In the genomic region with DNA sequence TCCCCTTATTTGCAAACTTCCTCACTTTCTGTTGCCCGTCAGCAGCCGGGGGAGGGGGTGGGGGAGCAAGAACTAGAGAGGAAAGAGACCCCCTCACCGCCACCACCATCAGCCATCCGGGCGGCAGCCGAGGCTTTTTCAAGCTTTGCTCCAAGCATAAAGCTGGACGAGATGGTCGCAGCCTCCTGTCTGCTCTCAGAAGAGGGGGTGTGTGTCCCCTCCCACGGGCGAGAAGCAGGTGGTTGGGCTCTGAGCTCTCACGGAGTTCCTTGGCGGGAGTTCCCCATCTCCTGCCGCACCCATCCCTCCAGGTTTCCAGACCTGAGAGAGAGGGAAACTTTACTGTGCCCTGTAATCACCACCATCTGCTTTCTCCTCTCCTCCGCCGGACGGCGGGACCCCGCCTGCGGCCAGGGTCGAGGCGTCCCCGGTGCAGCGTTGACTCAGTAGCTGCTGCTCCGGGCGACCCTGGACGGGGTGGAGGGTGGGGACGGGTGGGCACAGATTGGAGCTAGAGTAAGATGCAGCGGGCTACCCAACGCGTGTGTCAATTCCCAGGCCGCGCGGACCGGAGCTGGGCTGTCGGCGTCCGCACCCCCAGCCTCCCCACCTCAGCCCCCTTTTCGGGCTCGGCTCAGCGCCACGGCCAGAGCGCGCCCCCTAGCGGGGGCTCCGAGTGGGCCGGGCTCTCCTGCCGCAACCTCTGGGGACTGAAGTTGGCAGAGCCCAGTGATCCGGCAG, we compare ENCODE assay signal across 8 cellular contexts. TPM values are rescaled to one million over a fixed set of nuclear protein-coding genes. Genes with fewer than 3 reads are reported as not detected.
DNase-seq lines count a peak whose midpoint lies in the region; ATAC-seq and TF ChIP-seq lines count a peak whose summit lies in the region.

No MANE protein-coding gene starts in this region.

- H3K4me3 ChIP-seq in SK-N-SH (ENCODE audit: low read depth in 2 of 2, low read length in 1 of 2): peak overlapping the region; percentile 28 to 39; a peak in 3 of 4 replicates
- no peak overlapping the region for H3K4me3 ChIP-seq in fibroblast of mammary gland (ENCODE audit: control insufficient read depth, low read depth, low read length)
- H3K4me3 ChIP-seq in skeletal muscle tissue (ENCODE audit: low read length in 3 of 3): peak overlapping the region in 2 of 3 donors; percentile 14 to 29

- H3K27ac ChIP-seq in SK-N-SH (ENCODE audit: low read depth in 2 of 2, low read length in 1 of 2) (no peak overlapping the region), skeletal muscle tissue (ENCODE audit: low read depth, low read length) (no peak overlapping the region)

- H3K79me2 ChIP-seq in SK-N-SH (ENCODE audit: insufficient read depth): no peaks in the 10 kb centered on the region

- H4K20me1 ChIP-seq in SK-N-SH (ENCODE audit: insufficient read depth): no peaks in the 10 kb centered on the region

- ATAC-seq in HG02973 (IDR thresholded peaks at IDR 0.05; ENCODE audit: unreplicated experiment): peak; percentile 62
- no peak for ATAC-seq in GM18858 (IDR thresholded peaks at IDR 0.05; ENCODE audit: unreplicated experiment)

- peak; percentile 77 for DNase-seq in activated CD8-positive, alpha-beta memory T cell treated with anti-CD3 and anti-CD28 coated beads, Interleukin-2, amount 50 U/mL, for 48 hours
- no peak for DNase-seq in activated CD8-positive, alpha-beta memory T cell treated with anti-CD3 and anti-CD28 coated beads for 24 hours
- DNase-seq in SK-N-SH: peak; percentile 88
- DNase-seq in fibroblast of mammary gland (ENCODE audit: low read depth): no peak
- no peak for DNase-seq in DMS79 (lab: John Stamatoyannopoulos, UW)

- CTCF ChIA-PET in SK-N-SH (lab: Yijun Ruan, JAX): interaction anchor here (0.8 to 2.7 kb wide), 15 partner anchors 11 to 273 kb away, joined by 3 to 32 read pairs (median 5); no protein-coding TSS in a partner anchor

- H3K36me3 ChIP-seq in SK-N-SH (replicated peaks in 1 of 2; ENCODE audit: control insufficient read depth in 1 of 2, insufficient read depth in 2 of 2, low read length in 1 of 2) (no peaks in the 10 kb centered on the region), skeletal muscle tissue (ENCODE audit: control insufficient read depth in 3 of 3, insufficient read depth in 3 of 3, low read length in 3 of 3) (no peaks in the 10 kb centered on the region)

- TF ChIP-seq CTCF in SK-N-SH (IDR thresholded peaks at IDR 0.05): peak; percentile 69
- TF ChIP-seq CTCF in fibroblast of mammary gland (conservative IDR thresholded peaks at IDR 0.05; ENCODE audit: control insufficient read depth, insufficient read depth, low read depth, low read length): peak; percentile 30

- no peaks in the 10 kb centered on the region for H3F3A ChIP-seq in SK-N-SH (replicated peaks; ENCODE audit: insufficient read depth)

- no peaks in the 10 kb centered on the region for H3K9me2 ChIP-seq in SK-N-SH

- peak; percentile 62 for TF ChIP-seq RAD21 in SK-N-SH (IDR thresholded peaks at IDR 0.05; ENCODE audit: low read length)

- POLR2A ChIA-PET in SK-N-SH (lab: Yijun Ruan, JAX): no interaction called here

- 0 out of 2 replicates have a peak overlapping the region, but pooled peaks have one; percentile 11 for H2AFZ ChIP-seq in SK-N-SH (ENCODE audit: low read depth)

- peaks cover 0 to 9% of the 10 kb centered on the region in 2 experiments; a peak in 1 of 4 replicates for H3K4me1 ChIP-seq in SK-N-SH (ENCODE audit: control insufficient read depth in 1 of 2, insufficient read depth in 2 of 2, low read depth in 1 of 2, low read length in 1 of 2)
- peaks cover 0 to 10% (median 10%) of the 10 kb centered on the region in 3 donors for H3K4me1 ChIP-seq in skeletal muscle tissue (ENCODE audit: control insufficient read depth in 3 of 3, insufficient read depth in 3 of 3, low read length in 3 of 3)

- no peak for TF ChIP-seq EP300 in SK-N-SH (IDR thresholded peaks at IDR 0.05; ENCODE audit: borderline replicate concordance in 1 of 2, low read depth in 1 of 2, low read length in 1 of 2)

- WGBS in SK-N-SH (ENCODE audit: low lambda C conversion rate): under 1% methylated on average over 15 of the region's 48 CpGs

- no peaks in the 10 kb centered on the region for H3K9me3 ChIP-seq in SK-N-SH
- no peaks in the 10 kb centered on the region for H3K9me3 ChIP-seq in skeletal muscle tissue (ENCODE audit: control insufficient read depth in 3 of 3, low read length in 3 of 3)

- H3K4me2 ChIP-seq in SK-N-SH: peak overlapping the region; percentile 61

- peaks cover 81% of the 10 kb centered on the region for H3K27me3 ChIP-seq in SK-N-SH (ENCODE audit: insufficient read depth)
- peaks cover 37 to 77% (median 45%) of the 10 kb centered on the region in 3 donors for H3K27me3 ChIP-seq in skeletal muscle tissue (ENCODE audit: control insufficient read depth in 3 of 3, insufficient read depth in 3 of 3, low read length in 3 of 3)

- H3K9ac ChIP-seq in SK-N-SH (no peak overlapping the region), skeletal muscle tissue (ENCODE audit: low read depth in 1 of 3, low read length in 3 of 3) (no peak overlapping the region)

TF ChIP-seq in SK-N-SH, 30 proteins besides CTCF, POLR2A, EP300 and RAD21:
- no peak for TF ChIP-seq NFIC (IDR thresholded peaks at IDR 0.05; ENCODE audit: borderline replicate concordance)
- no peak for TF ChIP-seq CHD2 (IDR thresholded peaks at IDR 0.05; ENCODE audit: low read length, partially characterized antibody)
- TF ChIP-seq, protein P1, sequence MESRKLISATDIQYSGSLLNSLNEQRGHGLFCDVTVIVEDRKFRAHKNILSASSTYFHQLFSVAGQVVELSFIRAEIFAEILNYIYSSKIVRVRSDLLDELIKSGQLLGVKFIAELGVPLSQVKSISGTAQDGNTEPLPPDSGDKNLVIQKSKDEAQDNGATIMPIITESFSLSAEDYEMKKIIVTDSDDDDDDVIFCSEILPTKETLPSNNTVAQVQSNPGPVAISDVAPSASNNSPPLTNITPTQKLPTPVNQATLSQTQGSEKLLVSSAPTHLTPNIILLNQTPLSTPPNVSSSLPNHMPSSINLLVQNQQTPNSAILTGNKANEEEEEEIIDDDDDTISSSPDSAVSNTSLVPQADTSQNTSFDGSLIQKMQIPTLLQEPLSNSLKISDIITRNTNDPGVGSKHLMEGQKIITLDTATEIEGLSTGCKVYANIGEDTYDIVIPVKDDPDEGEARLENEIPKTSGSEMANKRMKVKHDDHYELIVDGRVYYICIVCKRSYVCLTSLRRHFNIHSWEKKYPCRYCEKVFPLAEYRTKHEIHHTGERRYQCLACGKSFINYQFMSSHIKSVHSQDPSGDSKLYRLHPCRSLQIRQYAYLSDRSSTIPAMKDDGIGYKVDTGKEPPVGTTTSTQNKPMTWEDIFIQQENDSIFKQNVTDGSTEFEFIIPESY (IDR thresholded peaks at IDR 0.05; ENCODE audit: borderline replicate concordance, low read depth): no peak
- peak; percentile 28; the same call in 1 of the 2 replicates for TF ChIP-seq SMC3 (IDR thresholded peaks at IDR 0.05; ENCODE audit: low read depth, low read length)
- TF ChIP-seq MXI1 (IDR thresholded peaks at IDR 0.05; ENCODE audit: low read depth, low read length): no peak
- no peak for TF ChIP-seq JUND (IDR thresholded peaks at IDR 0.05)
- no peak for TF ChIP-seq FOXM1 (IDR thresholded peaks at IDR 0.05; ENCODE audit: low read depth)

RNA-seq across cellular contexts. Expression of a gene that starts 4.8 kb away (rescaled TPM):
- polyA plus RNA-seq in SK-N-SH (2012; rRNA removed): not detected in 2 replicates
- not detected in 2 replicates for polyA plus RNA-seq in SK-N-SH (2012; cell fraction: cytosol; rRNA removed)
- polyA plus RNA-seq in SK-N-SH (2012; cell fraction: nucleus; rRNA removed): not detected in 2 replicates
- total RNA-seq in skeletal muscle tissue: 0.52 TPM

Comparison
In these comparisons a context has a peak if more than half of its experiments do, and no peak if none do; other contexts are left out.
1. DNase-seq: peak in activated CD8-positive, alpha-beta memory T cell treated with anti-CD3 and anti-CD28 coated beads, Interleukin-2, amount 50 U/mL, for 48 hours (single experiment) and SK-N-SH (single experiment); none in activated CD8-positive, alpha-beta memory T cell treated with anti-CD3 and anti-CD28 coated beads for 24 hours (single experiment), fibroblast of mammary gland (single experiment) and DMS79 (single experiment).